In the genomic region with DNA sequence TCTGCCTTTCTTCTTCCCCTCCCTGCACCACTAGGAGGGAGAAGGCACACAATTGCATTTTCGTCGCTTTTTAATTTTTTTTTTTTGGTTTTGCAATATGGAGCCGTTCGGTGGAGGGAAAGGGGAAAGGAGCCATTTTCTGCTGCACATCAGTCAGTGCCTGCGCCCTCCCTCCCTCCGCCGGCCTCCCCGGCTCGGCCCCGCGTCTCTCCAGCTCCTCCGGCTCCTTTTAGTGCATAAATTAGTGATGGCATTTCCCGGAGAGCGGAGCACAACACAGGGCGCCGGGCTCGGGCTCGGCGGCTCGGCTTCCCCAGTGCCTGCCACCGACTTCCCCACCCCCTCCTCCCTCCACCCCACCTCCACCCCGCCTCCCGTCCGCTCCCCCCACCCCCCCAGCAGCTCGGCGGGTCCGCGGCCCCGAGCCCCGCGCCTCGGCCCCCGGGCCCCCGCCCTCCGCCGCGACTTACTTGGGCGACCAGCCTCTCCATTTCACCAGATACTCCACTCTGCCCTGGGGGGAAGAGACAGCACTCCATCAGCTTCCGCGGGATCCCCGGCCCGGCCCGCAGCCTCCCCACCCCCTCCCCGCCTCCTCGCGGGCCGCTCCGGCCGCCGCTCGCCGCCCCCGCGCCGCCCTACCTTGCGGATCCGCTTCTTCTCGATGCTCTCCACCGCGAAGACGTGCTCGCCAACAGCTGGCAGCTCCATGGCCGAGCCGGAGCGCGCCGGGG, we compare ENCODE assay signal across 8 cellular contexts. TPM values are rescaled to one million over a fixed set of nuclear protein-coding genes. Genes with fewer than 3 reads are reported as not detected.
DNase-seq lines count a peak whose midpoint lies in the region; ATAC-seq and TF ChIP-seq lines count a peak whose summit lies in the region.

No MANE protein-coding gene starts in this region.

- peaks cover 0 to 10% (median 0%) of the 10 kb centered on the region in 11 experiments; a peak in 4 of 22 replicates for H3K9me3 ChIP-seq in BLaER1 treated with 17β-estradiol and CSF1 and Interleukin-3, amounts not matched to agents 10 nM and 100 nM (replicated peaks in 1 of 11)
- H3K9me3 ChIP-seq in SJCRH30 (replicated peaks) = no peaks in the 10 kb centered on the region
- H3K9me3 ChIP-seq in left ventricle myocardium inferior (replicated peaks) = no peaks in the 10 kb centered on the region

- peaks cover 18 to 43% (median 34%) of the 10 kb centered on the region in 11 experiments for H3K36me3 ChIP-seq in BLaER1 treated with 17β-estradiol and CSF1 and Interleukin-3, amounts not matched to agents 10 nM and 100 nM
- H3K36me3 ChIP-seq in SJCRH30 (peaks cover 22% of the 10 kb centered on the region), left ventricle myocardium inferior (peaks cover 25% of the 10 kb centered on the region)

- H3K27me3 ChIP-seq in BLaER1 treated with 17β-estradiol and CSF1 and Interleukin-3, amounts not matched to agents 10 nM and 100 nM = peaks cover 41 to 43% (median 42%) of the 10 kb centered on the region in 11 experiments
- H3K27me3 ChIP-seq in SJCRH30 (peaks cover 15% of the 10 kb centered on the region), left ventricle myocardium inferior (ENCODE audit: low read depth) (peaks cover 42% of the 10 kb centered on the region)

- no peak for TF ChIP-seq CTCF in left ventricle myocardium inferior (IDR thresholded peaks at IDR 0.05; ENCODE audit: borderline replicate concordance)

- H3K4me1 ChIP-seq in BLaER1 treated with 17β-estradiol and CSF1 and Interleukin-3, amounts not matched to agents 10 nM and 100 nM = peaks cover 67 to 84% (median 76%) of the 10 kb centered on the region in 10 experiments
- peaks cover 12% of the 10 kb centered on the region for H3K4me1 ChIP-seq in SJCRH30
- peaks cover 84% of the 10 kb centered on the region for H3K4me1 ChIP-seq in left ventricle myocardium inferior

- H3K4me3 ChIP-seq in BLaER1 treated with 17β-estradiol and CSF1 and Interleukin-3, amounts not matched to agents 10 nM and 100 nM = peak overlapping the region; percentile 75 to 100 (median 88)
- peak overlapping the region; percentile 66 for H3K4me3 ChIP-seq in SJCRH30
- H3K4me3 ChIP-seq in left ventricle myocardium inferior = peak overlapping the region; percentile 92

- H4K20me1 ChIP-seq in BLaER1 treated with 17β-estradiol and CSF1 and Interleukin-3, amounts not matched to agents 10 nM and 100 nM = peaks cover 46 to 93% (median 87%) of the 10 kb centered on the region in 11 experiments

- peak overlapping the region; percentile 78 to 96 (median 85) for H3K9ac ChIP-seq in BLaER1 treated with 17β-estradiol and CSF1 and Interleukin-3, amounts not matched to agents 10 nM and 100 nM

- ATAC-seq in GM19372 (IDR thresholded peaks at IDR 0.05; ENCODE audit: low read depth, unreplicated experiment) = peak; percentile 25
- ATAC-seq in HG03571 (IDR thresholded peaks at IDR 0.05; ENCODE audit: unreplicated experiment) = peak; percentile 14

- DNase-seq in SJCRH30 (peak; percentile 73 to 78), left ventricle myocardium inferior (peak; percentile 44), posterior cingulate gyrus (peak; percentile 47 to 95 (median 66)), NCI-H446 treated with DMSO at 0.1 percent for 48 hours (lab: John Stamatoyannopoulos, UW) (no peak)

- 1 to 2% (median 1%) methylated on average over 41 to 67 of the region's 67 CpGs for WGBS in adipose tissue, 3 donors

- H3K27ac ChIP-seq in BLaER1 treated with 17β-estradiol and CSF1 and Interleukin-3, amounts not matched to agents 10 nM and 100 nM = peak overlapping the region; percentile 70 to 94 (median 86); a peak in 21 of 22 replicates
- H3K27ac ChIP-seq in SJCRH30 = peak overlapping the region; percentile 36; the same call in 1 of the 2 replicates
- H3K27ac ChIP-seq in adipose tissue (ENCODE audit: low read depth, low read length) = peak overlapping the region; percentile 30
- peak overlapping the region; percentile 95 for H3K27ac ChIP-seq in left ventricle myocardium inferior (replicated peaks)

- H3K4me2 ChIP-seq in BLaER1 treated with 17β-estradiol and CSF1 and Interleukin-3, amounts not matched to agents 10 nM and 100 nM = peak overlapping the region; percentile 87 to 100 (median 99)

- intact Hi-C loops in left ventricle myocardium inferior (cut with micrococcal nuclease) = no loop called here
- intact Hi-C loops in posterior cingulate gyrus (cut with DNase I) = loop anchor here (1.0 kb wide), 1 partner anchor 41 kb away; a partner anchor contains a TSS

RNA-seq across cellular contexts. Expression of a gene that starts 0.5 kb away (rescaled TPM):
- 26.3 and 30.2 TPM in 2 replicates for total RNA-seq in SJCRH30 (2014; rRNA removed; shearing (Covaris generic))
- polyA plus RNA-seq in adipose tissue = 10 to 100 TPM in 1 of 3 donors, 1 to 10 TPM in 2; 6.3 to 10.6 (median 8.0) TPM
- total RNA-seq in left ventricle myocardium inferior = 28.7 TPM

RNA-seq across cellular contexts. Expression of a gene that starts 41.8 kb away (rescaled TPM):
- total RNA-seq in SJCRH30 (2014; rRNA removed; shearing (Covaris generic)) = 8.2 and 11.3 TPM in 2 replicates
- polyA plus RNA-seq in adipose tissue = 1 to 10 TPM; 1.7 to 5.6 (median 2.2) TPM
- 7.5 TPM for total RNA-seq in left ventricle myocardium inferior

Comparison
In these comparisons a context has a peak if more than half of its experiments do, and no peak if none do; other contexts are left out.
1. H3K27ac ChIP-seq: peak in every context shown above with its lines; median percentile 95 in left ventricle myocardium inferior; 86 in BLaER1 treated with 17β-estradiol and CSF1 and Interleukin-3, amounts not matched to agents 10 nM and 100 nM; 36 in SJCRH30; 30 in adipose tissue.